Comparison of ENCODE assay signal across 8 cellular contexts in the genomic region with DNA sequence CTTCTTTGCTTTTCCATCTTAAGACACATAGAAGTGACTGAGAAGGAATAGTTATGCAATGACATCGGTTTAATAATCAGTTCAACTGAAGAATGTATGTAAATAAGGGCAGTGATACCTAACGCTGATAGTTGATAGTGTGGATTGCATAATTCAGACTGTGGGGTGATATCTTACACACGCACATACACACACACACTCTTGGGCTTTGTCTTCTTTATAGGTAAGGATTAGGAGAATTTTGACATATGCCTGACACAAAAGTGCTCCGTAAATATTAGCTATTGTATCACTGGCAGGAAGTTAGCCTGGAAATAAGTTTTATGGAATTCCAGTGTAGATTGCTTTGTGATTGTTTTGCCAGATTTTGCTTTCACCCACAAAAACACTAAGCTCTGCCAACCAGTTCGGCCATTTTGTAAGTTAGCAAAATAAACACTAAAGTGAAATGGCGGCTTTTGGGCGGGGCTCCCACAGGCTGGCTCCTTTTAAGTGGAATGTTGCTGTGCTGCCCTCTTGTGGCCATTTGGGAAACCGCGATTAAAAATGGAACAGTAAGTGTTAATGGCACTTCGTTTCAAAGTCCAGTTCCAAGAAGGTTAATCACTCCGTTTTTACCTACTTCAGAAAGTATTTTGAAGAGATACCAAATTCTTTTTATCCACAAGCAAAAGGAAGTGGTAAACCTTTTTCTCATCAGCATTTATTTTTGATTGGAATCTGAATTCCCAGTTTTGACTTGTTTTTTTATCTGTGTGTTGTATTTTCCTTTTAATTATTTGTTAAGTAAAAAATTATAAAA. TPM values are rescaled to one million over a fixed set of nuclear protein-coding genes. Genes with fewer than 3 reads are reported as not detected.
DNase-seq lines count a peak whose midpoint lies in the region; ATAC-seq and TF ChIP-seq lines count a peak whose summit lies in the region.

No MANE protein-coding gene starts in this region.

- H3K27me3 ChIP-seq in heart right ventricle: no peaks in the 10 kb centered on the region

- 23 to 24% methylated on average over 11 of the region's 11 CpGs for WGBS in heart right ventricle, 2 donors

- POLR2A ChIA-PET in T-cell (lab: Charles Lee): interaction anchor here (0.5 to 5.5 kb wide), 12 partner anchors 10 to 121 kb away, joined by 3 to 88 read pairs (median 4); partner anchors contain the start of gene CHD2 (in 2 of the 2)

- peaks cover 86 to 89% (median 89%) of the 10 kb centered on the region in 3 donors for H3K4me1 Mint-ChIP-seq in T-cell
- H3K4me1 Mint-ChIP-seq in type B pancreatic cell (ENCODE audit: unreplicated experiment): peaks cover 61% of the 10 kb centered on the region

- H3K27me3 Mint-ChIP-seq in T-cell (no peaks in the 10 kb centered on the region), type B pancreatic cell (no peaks in the 10 kb centered on the region)

- CTCF ChIA-PET in T-cell (lab: Charles Lee): interaction anchor here (0.6 to 8.3 kb wide), 19 partner anchors 10 to 223 kb away, joined by 3 to 59 read pairs (median 4); partner anchors contain the start of gene CHD2 (in 1 of the 2)

- intact Hi-C loops in heart right ventricle (cut with DNase I) (loop anchor here in 6 of 10 donors (1.0 to 5.0 kb wide), 5 partner anchors 36 to 121 kb away; no protein-coding TSS in a partner anchor), posterior vena cava (cut with DNase I) (loop anchor here in 1 of 2 donors (5.0 kb wide), 1 partner anchor 111 kb away; no protein-coding TSS in a partner anchor)

- H3K4me3 Mint-ChIP-seq in T-cell: peak overlapping the region; percentile 7 to 74 (median 29)
- peak overlapping the region; percentile 71 for H3K4me3 Mint-ChIP-seq in type B pancreatic cell

- TF ChIP-seq CTCF in C4-2B (conservative IDR thresholded peaks at IDR 0.05) (peak; percentile 97), heart right ventricle (IDR thresholded peaks at IDR 0.05) (peak; percentile 88 to 95 (median 90)), type B pancreatic cell (conservative IDR thresholded peaks at IDR 0.05) (peak; percentile 97)

- peak; percentile 89 for DNase-seq in H4 (ENCODE audit: low spot score)
- DNase-seq in NCI-H146 (lab: John Stamatoyannopoulos, UW): peak; percentile 94
- DNase-seq in T-cell: peak; percentile 77 to 97 (median 89)
- peak; percentile 84 for DNase-seq in amniotic stem cell (lab: John Stamatoyannopoulos, UW)
- peak; percentile 86 to 97 for DNase-seq in heart right ventricle
- peak; percentile 97 for DNase-seq in posterior vena cava (ENCODE audit: low spot score)
- DNase-seq in type B pancreatic cell (ENCODE audit: extremely low spot score, unreplicated experiment): peak; percentile 88

- H3K9me3 Mint-ChIP-seq in T-cell: no peaks in the 10 kb centered on the region
- H3K9me3 Mint-ChIP-seq in type B pancreatic cell: peaks cover 4% of the 10 kb centered on the region

- H3K36me3 Mint-ChIP-seq in T-cell (peaks cover 20% of the 10 kb centered on the region), type B pancreatic cell (peaks cover 39% of the 10 kb centered on the region)

- no peaks in the 10 kb centered on the region for H3K9me3 ChIP-seq in heart right ventricle

- H3K27ac Mint-ChIP-seq in T-cell (peak overlapping the region; percentile 95 to 96), type B pancreatic cell (peak overlapping the region; percentile 97)

- H3K27ac ChIP-seq in C4-2B (peak overlapping the region; percentile 81), heart right ventricle (peak overlapping the region; percentile 30 to 95 (median 80))

- H3K36me3 ChIP-seq in heart right ventricle: peaks cover 0 to 39% (median 0%) of the 10 kb centered on the region in 9 donors

- ATAC-seq in T-cell (replicated peaks in 1 of 4): peak; percentile 32 to 41 (median 36)
- peak; percentile 55 to 85 (median 80) for ATAC-seq in heart right ventricle

- peaks cover 4 to 100% (median 94%) of the 10 kb centered on the region in 9 donors for H3K4me1 ChIP-seq in heart right ventricle

- H3K4me3 ChIP-seq in heart right ventricle: peak overlapping the region in 6 of 10 donors; percentile 7 to 31 (median 22)

RNA-seq across cellular contexts. Expression of gene CHD2, which starts 17.7 kb away (rescaled TPM):
- 19.1 and 41.2 TPM in 2 replicates for total RNA-seq in H4 (2014; rRNA removed; shearing (Covaris generic))
- 100 to 1,000 TPM; 231 to 506 (median 266) TPM for total RNA-seq in T-cell
- 10 to 100 TPM; 38.0 to 74.0 (median 56.3) TPM for total RNA-seq in heart right ventricle
- polyA plus RNA-seq in heart right ventricle: 10 to 100 TPM; 12.2 to 41.7 TPM
- total RNA-seq in posterior vena cava: 100 to 1,000 TPM in 1 of 2 donors, 10 to 100 TPM in 1; 94.5 to 104 TPM
- 123 and 135 TPM in 2 replicates for total RNA-seq in type B pancreatic cell (ENCODE audit: low replicate concordance)

Comparison
In these comparisons a context has a peak if more than half of its experiments do, and no peak if none do; other contexts are left out.
1. Peak in every context shown above with its lines: DNase-seq, ATAC-seq, H3K4me3 ChIP-seq and H3K27ac ChIP-seq.